ENCODE assay signal across 8 cellular contexts in genomic region chr17:76537578-76538280, GRCh38. TPM values are rescaled to one million over a fixed set of nuclear protein-coding genes. Genes with fewer than 3 reads are reported as not detected.
DNase-seq lines count a peak whose midpoint lies in the region; ATAC-seq and TF ChIP-seq lines count a peak whose summit lies in the region.

CYGB (minus strand) TSS chr17:76537709; CDS start chr17:76537542, 167 bp downstream.

- H3K36me3 ChIP-seq in CD8-positive, alpha-beta T cell (ENCODE audit: insufficient read depth, low read length) = no peaks in the 10 kb centered on the region
- no peaks in the 10 kb centered on the region for H3K36me3 ChIP-seq in left ventricle myocardium inferior

- no peak for TF ChIP-seq CTCF in CD8-positive, alpha-beta T cell (IDR thresholded peaks at IDR 0.05)
- TF ChIP-seq CTCF in left ventricle myocardium inferior (IDR thresholded peaks at IDR 0.05; ENCODE audit: borderline replicate concordance) = no peak

- no peaks in the 10 kb centered on the region for H3K9me3 Mint-ChIP-seq in CD8-positive, alpha-beta T cell
- no peaks in the 10 kb centered on the region for H3K9me3 Mint-ChIP-seq in activated naive CD8-positive, alpha-beta T cell treated with anti-CD3 and anti-CD28 coated beads for 36 hours

- peak in 1 of 7 experiments; percentile 34 for DNase-seq in CD8-positive, alpha-beta T cell
- DNase-seq in activated naive CD8-positive, alpha-beta T cell treated with anti-CD3 and anti-CD28 coated beads for 36 hours = peak; percentile 36
- DNase-seq in left ventricle myocardium inferior (peak; percentile 74), posterior vena cava (ENCODE audit: low spot score) (no peak), HK-2 (ENCODE audit: unreplicated experiment) (no peak), putamen (ENCODE audit: low spot score) (no peak), NOMO-1 (lab: John Stamatoyannopoulos, UW; ENCODE audit: unreplicated experiment in 2 of 2) (no peak), midbrain (lab: John Stamatoyannopoulos, UW) (no peak)

- no peak within 1 kb of the TSS for H3K27ac Mint-ChIP-seq in CD8-positive, alpha-beta T cell
- no peak within 1 kb of the TSS for H3K27ac Mint-ChIP-seq in activated naive CD8-positive, alpha-beta T cell treated with anti-CD3 and anti-CD28 coated beads for 36 hours

- peak within 1 kb of the TSS; percentile 27 for H3K4me3 ChIP-seq in CD8-positive, alpha-beta T cell (ENCODE audit: low read depth, low read length)
- H3K4me3 ChIP-seq in left ventricle myocardium inferior = peak within 1 kb of the TSS; percentile 73

- no peaks in the 10 kb centered on the region for H3K36me3 Mint-ChIP-seq in CD8-positive, alpha-beta T cell
- no peaks in the 10 kb centered on the region for H3K36me3 Mint-ChIP-seq in activated naive CD8-positive, alpha-beta T cell treated with anti-CD3 and anti-CD28 coated beads for 36 hours

- no peak within 1 kb of the TSS for H3K27ac ChIP-seq in CD8-positive, alpha-beta T cell (ENCODE audit: low read depth, low read length)
- peak within 1 kb of the TSS; percentile 93 for H3K27ac ChIP-seq in left ventricle myocardium inferior (replicated peaks)

- peaks cover 23% of the 10 kb centered on the region for H3K27me3 Mint-ChIP-seq in CD8-positive, alpha-beta T cell (ENCODE audit: low read depth)
- peaks cover 21% of the 10 kb centered on the region for H3K27me3 Mint-ChIP-seq in activated naive CD8-positive, alpha-beta T cell treated with anti-CD3 and anti-CD28 coated beads for 36 hours

- CTCF ChIA-PET in CD8-positive, alpha-beta T cell (lab: Charles Lee) = interaction anchor here (1.3 to 1.7 kb wide), 3 partner anchors 15 to 144 kb away, joined by 3 to 6 read pairs (median 4); no protein-coding TSS in a partner anchor

- no peaks in the 10 kb centered on the region for H3K9me3 ChIP-seq in CD8-positive, alpha-beta T cell (ENCODE audit: low read length)
- no peaks in the 10 kb centered on the region for H3K9me3 ChIP-seq in left ventricle myocardium inferior (replicated peaks)

- POLR2A ChIA-PET in CD8-positive, alpha-beta T cell (lab: Charles Lee) = interaction anchor here (1.2 kb wide), 1 partner anchor 144 kb away, joined by 3 read pairs; no protein-coding TSS in a partner anchor

- peaks cover 3% of the 10 kb centered on the region for H3K27me3 ChIP-seq in CD8-positive, alpha-beta T cell (ENCODE audit: insufficient read depth, low read length)
- H3K27me3 ChIP-seq in left ventricle myocardium inferior (ENCODE audit: low read depth) = peaks cover 18% of the 10 kb centered on the region

- peak within 1 kb of the TSS; percentile 47 for H3K4me3 Mint-ChIP-seq in CD8-positive, alpha-beta T cell
- H3K4me3 Mint-ChIP-seq in activated naive CD8-positive, alpha-beta T cell treated with anti-CD3 and anti-CD28 coated beads for 36 hours = peak within 1 kb of the TSS; percentile 32

- ATAC-seq in CD8-positive, alpha-beta T cell = peak; percentile 63

- intact Hi-C loops in CD8-positive, alpha-beta T cell (cut with DNase I, micrococcal nuclease) = no loop called here
- intact Hi-C loops in left ventricle myocardium inferior (cut with micrococcal nuclease) (no loop called here), posterior vena cava (cut with DNase I) (no loop called here)

- peaks cover 7% of the 10 kb centered on the region for H3K4me1 Mint-ChIP-seq in CD8-positive, alpha-beta T cell (ENCODE audit: low read depth)
- peaks cover 3% of the 10 kb centered on the region for H3K4me1 Mint-ChIP-seq in activated naive CD8-positive, alpha-beta T cell treated with anti-CD3 and anti-CD28 coated beads for 36 hours

- peaks cover 17% of the 10 kb centered on the region for H3K4me1 ChIP-seq in CD8-positive, alpha-beta T cell (ENCODE audit: insufficient read depth, low read length)
- H3K4me1 ChIP-seq in left ventricle myocardium inferior = peaks cover 88% of the 10 kb centered on the region

RNA-seq across cellular contexts. Expression of gene CYGB, which starts in this region (rescaled TPM):
- under 1 TPM; 0.47 to 0.57 TPM for total RNA-seq in CD8-positive, alpha-beta T cell
- under 1 TPM; 0.33 to 0.62 TPM for total RNA-seq in activated naive CD8-positive, alpha-beta T cell treated with anti-CD3 and anti-CD28 coated beads for 36 hours
- total RNA-seq in left ventricle myocardium inferior (24.1 TPM), posterior vena cava (10 to 100 TPM; 16.3 to 24.5 TPM)

Comparison
In these comparisons a context has a peak if more than half of its experiments do, and no peak if none do; other contexts are left out.
1. RNA of gene CYGB (total RNA-seq): 16.3 to 24.5 TPM in posterior vena cava and 24.1 TPM in left ventricle myocardium inferior (single experiment); 0.33 to 0.62 TPM in activated naive CD8-positive, alpha-beta T cell treated with anti-CD3 and anti-CD28 coated beads for 36 hours and 0.47 to 0.57 TPM in CD8-positive, alpha-beta T cell; every median in the first group is over 10 times any median in the second.
2. Peak in ATAC-seq and H3K4me3 ChIP-seq in CD8-positive, alpha-beta T cell; RNA of the gene not detected or under 1 TPM.
3. Peak in DNase-seq in activated naive CD8-positive, alpha-beta T cell treated with anti-CD3 and anti-CD28 coated beads for 36 hours; RNA of the gene not detected or under 1 TPM.